In the genomic region with DNA sequence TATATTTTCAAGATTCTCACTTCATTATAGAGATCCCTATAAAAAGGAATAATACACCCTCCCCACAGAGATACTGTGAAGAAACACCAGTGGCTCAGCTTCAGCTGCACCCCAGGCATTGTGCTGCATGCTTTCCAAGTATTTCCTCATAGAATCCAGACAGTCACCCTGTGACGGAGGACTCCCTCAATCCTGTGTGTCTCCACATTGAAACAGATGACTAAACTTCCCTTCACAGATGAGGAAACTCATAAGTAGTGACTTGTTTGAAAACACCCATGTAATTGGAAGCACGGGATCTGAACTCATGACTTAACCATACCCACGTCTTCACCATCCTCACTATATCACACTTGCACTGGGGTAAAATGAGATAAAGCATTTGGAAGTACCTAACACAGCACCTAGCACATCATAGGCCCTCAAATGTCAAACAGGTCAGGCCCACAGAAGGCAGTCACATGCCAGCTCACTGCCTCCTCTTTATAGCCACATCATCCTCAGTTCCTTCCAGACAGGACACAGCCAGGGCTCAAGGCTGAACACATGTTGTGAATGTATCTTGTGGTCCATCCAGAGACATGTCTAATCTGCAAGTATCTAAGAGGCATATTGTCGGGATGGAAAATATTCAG, we compare ENCODE assay signal across 10 cellular contexts. TPM values are rescaled to one million over a fixed set of nuclear protein-coding genes. Genes with fewer than 3 reads are reported as not detected.
A peak's percentile ranks its signal among the peaks of the same experiment; 100 is the strongest.
DNase-seq lines count a peak whose midpoint lies in the region; ATAC-seq and TF ChIP-seq lines count a peak whose summit lies in the region.
"Had no signal": no experiment of that assay in that cellular context is flagged by ENCODE, and none has a peak within 500 bp of the region (broad histone marks: within the 10 kb centered on the region; RNA-seq: fewer than 3 reads in every experiment).

No MANE protein-coding gene starts in this region.

- H3K9me3 ChIP-seq in adipocyte (ENCODE audit: control insufficient read depth, low read length) = no peaks in the 10 kb centered on the region

- H3K9ac ChIP-seq in adipocyte (ENCODE audit: low read length) = peak overlapping the region; percentile 13

- H3K4me3 Mint-ChIP-seq in natural killer cell = no peak overlapping the region
- H3K4me3 Mint-ChIP-seq: activated naive CD8-positive, alpha-beta T cell treated with anti-CD3 and anti-CD28 coated beads, Interleukin-2, amount 50 U/mL, for 24 hours; immature natural killer cell had no signal

- peak overlapping the region in 11 of 21 experiments; percentile 9 to 57 (median 40) for H3K27ac ChIP-seq in skin epidermis

- H3K36me3 ChIP-seq in adipocyte (ENCODE audit: control insufficient read depth, insufficient read depth, low read length, severe bottlenecking) = peaks cover 17% of the 10 kb centered on the region

- no peak for TF ChIP-seq CTCF in natural killer cell (IDR thresholded peaks at IDR 0.05)

- H3K27me3 Mint-ChIP-seq in natural killer cell (ENCODE audit: low read depth in 2 of 2) = no peaks in the 10 kb centered on the region
- H3K27me3 Mint-ChIP-seq: activated naive CD8-positive, alpha-beta T cell treated with anti-CD3 and anti-CD28 coated beads, Interleukin-2, amount 50 U/mL, for 24 hours had no signal

- no peaks in the 10 kb centered on the region for H3K27me3 ChIP-seq in adipocyte (replicated peaks; ENCODE audit: control insufficient read depth, insufficient read depth, low read length)

- H3K4me1 ChIP-seq in adipocyte (ENCODE audit: control insufficient read depth, insufficient read depth, low read length) = peaks cover 52% of the 10 kb centered on the region

- peaks cover 6% of the 10 kb centered on the region for H3K36me3 Mint-ChIP-seq in natural killer cell

- intact Hi-C loops in left ventricle myocardium superior (cut with micrococcal nuclease) = loop anchor here (10.0 kb wide), 1 partner anchor 63 kb away; no protein-coding TSS in a partner anchor
- intact Hi-C loops in natural killer cell (cut with micrococcal nuclease) = no loop called here

- no peaks in the 10 kb centered on the region for H3K9me3 Mint-ChIP-seq in natural killer cell
- H3K9me3 Mint-ChIP-seq: activated naive CD8-positive, alpha-beta T cell treated with anti-CD3 and anti-CD28 coated beads, Interleukin-2, amount 50 U/mL, for 24 hours; immature natural killer cell had no signal

- H3K27ac Mint-ChIP-seq in natural killer cell = no peak overlapping the region
- H3K27ac Mint-ChIP-seq: activated naive CD8-positive, alpha-beta T cell treated with anti-CD3 and anti-CD28 coated beads, Interleukin-2, amount 50 U/mL, for 24 hours; immature natural killer cell had no signal

- no peaks in the 10 kb centered on the region for H3K4me1 Mint-ChIP-seq in natural killer cell

- DNase-seq in GM04503 (ENCODE audit: low read depth) (peak; percentile 91), adipocyte (ENCODE audit: low read depth) (peak; percentile 86), left ventricle myocardium superior (no peak), natural killer cell (no peak)
- DNase-seq in effector CD4-positive, alpha-beta T cell = no peak
- no peak for DNase-seq in activated CD4-positive, alpha-beta T cell treated with anti-CD3 and anti-CD28 coated beads for 48 hours

- ATAC-seq in left ventricle myocardium superior (peak; percentile 2), GM18858 (IDR thresholded peaks at IDR 0.05; ENCODE audit: unreplicated experiment) (no peak), natural killer cell (no peak)

- H3K4me3 ChIP-seq in adipocyte (ENCODE audit: low read length) (no peak overlapping the region), skin epidermis (no peak overlapping the region)

RNA-seq across cellular contexts. Expression of a gene that starts 55.2 kb away (rescaled TPM):
- 3.0 TPM for total RNA-seq in left ventricle myocardium superior
- total RNA-seq in natural killer cell = not detected

Comparison
In these comparisons a context has a peak if more than half of its experiments do, and no peak if none do; other contexts are left out.
1. DNase-seq: peak in GM04503 (single experiment) and adipocyte (single experiment); none in left ventricle myocardium superior (single experiment), natural killer cell (single experiment), effector CD4-positive, alpha-beta T cell (single experiment) and activated CD4-positive, alpha-beta T cell treated with anti-CD3 and anti-CD28 coated beads for 48 hours (single experiment).